Comparison of ENCODE assay signal across 18 cellular contexts in the genomic region with DNA sequence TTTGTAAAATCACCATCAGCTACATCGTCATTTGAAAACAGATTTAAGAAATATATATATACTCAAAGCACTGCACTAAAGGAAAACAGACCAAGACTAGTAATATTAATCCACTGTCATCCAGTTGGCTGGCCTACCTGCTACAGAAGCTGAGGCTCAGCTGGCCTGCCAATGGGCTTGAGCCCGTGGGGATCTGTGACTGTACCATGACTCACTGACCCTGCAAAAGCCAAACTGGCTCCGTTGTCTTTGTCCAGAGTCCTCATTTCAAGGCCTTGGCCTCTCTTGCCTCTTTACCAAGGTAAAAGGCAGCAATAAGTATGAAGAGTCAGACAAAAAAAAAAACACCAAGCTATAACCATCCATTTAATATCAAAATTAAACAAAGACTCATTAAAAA.
DNase-seq lines count a peak whose midpoint lies in the region; ATAC-seq and TF ChIP-seq lines count a peak whose summit lies in the region.
"Had no signal": no experiment of that assay in that cellular context is flagged by ENCODE, and none has a peak within 500 bp of the region (broad histone marks: within the 10 kb centered on the region; RNA-seq: fewer than 3 reads in every experiment).

No MANE protein-coding gene starts in this region.

- ATAC-seq in HG03432 (IDR thresholded peaks at IDR 0.05; ENCODE audit: unreplicated experiment) (no peak), GM21423 (IDR thresholded peaks at IDR 0.05; ENCODE audit: unreplicated experiment) (no peak)
- ATAC-seq: GM12878; stimulated activated naive B cell treated with anti-CD40 and anti-IgM and Interleukin-4, amounts not matched to agents 10 μg/mL and 1 μg/mL and 100 μg/mL, for 72 hours; WTC11 had no signal

- H3K36me3 ChIP-seq in brain microvascular endothelial cell (replicated peaks) (no peaks in the 10 kb centered on the region), right atrium auricular region (no peaks in the 10 kb centered on the region)
- H3K36me3 ChIP-seq: pancreas, vagina had no signal

- DNase-seq in AG08395 (ENCODE audit: low spot score): peak; percentile 62
- DNase-seq in LHCN-M2 (ENCODE audit: low read depth): peak; percentile 85
- peak; percentile 59 for DNase-seq in brain microvascular endothelial cell
- peak; percentile 73 for DNase-seq in right atrium auricular region (ENCODE audit: low spot score)
- no peak for DNase-seq in H4 (ENCODE audit: low spot score)
- no peak for DNase-seq in NCI-H446 treated with DMSO at 0.1 percent for 48 hours (lab: John Stamatoyannopoulos, UW)
- DNase-seq: activated naive CD8-positive, alpha-beta T cell treated with anti-CD3 and anti-CD28 coated beads, Interleukin-2, amount 10 ng/mL, durations not matched to agents 7 days and 5 days; H9; NCI-H146; NCI-H748 treated with DMSO at 0.1 percent for 48 hours; SIG-M5; stimulated activated naive B cell treated with anti-CD40 and anti-IgM and Interleukin-4, amounts not matched to agents 10 μg/mL and 1 μg/mL and 100 μg/mL, for 72 hours had no signal

- H3K4me3 ChIP-seq in brain microvascular endothelial cell (ENCODE audit: low read depth, low read length) (no peak overlapping the region), right atrium auricular region (no peak overlapping the region)
- H3K4me3 ChIP-seq: GM12878, pancreas, vagina had no signal

- in situ Hi-C loops in brain microvascular endothelial cell (cut with HindIII; ENCODE audit: low pct_ligation_motif_present, low sequenced_read_pairs): no loop called here

- H3K27ac ChIP-seq in brain microvascular endothelial cell (no peak overlapping the region), right atrium auricular region (no peak overlapping the region)
- H3K27ac ChIP-seq: pancreas, vagina had no signal

- H3K27me3 ChIP-seq in brain microvascular endothelial cell (replicated peaks) (no peaks in the 10 kb centered on the region), right atrium auricular region (no peaks in the 10 kb centered on the region)
- H3K27me3 ChIP-seq: pancreas, vagina had no signal

- H3K9me3 ChIP-seq in right atrium auricular region: no peaks in the 10 kb centered on the region
- H3K9me3 ChIP-seq: pancreas, vagina had no signal

- TF ChIP-seq CTCF in brain microvascular endothelial cell (IDR thresholded peaks at IDR 0.05; ENCODE audit: low read depth, low read length, missing control alignments) (no peak), right atrium auricular region (IDR thresholded peaks at IDR 0.05) (no peak)

- no peaks in the 10 kb centered on the region for H3K4me1 ChIP-seq in right atrium auricular region
- H3K4me1 ChIP-seq: pancreas, vagina had no signal

Comparison
In these comparisons a context has a peak if more than half of its experiments do, and no peak if none do; other contexts are left out.
1. DNase-seq: peak in AG08395 (single experiment), LHCN-M2 (single experiment), brain microvascular endothelial cell (single experiment) and right atrium auricular region (single experiment); none in H4 (single experiment) and NCI-H446 treated with DMSO at 0.1 percent for 48 hours (single experiment).